Comparison of ENCODE assay signal across 19 cellular contexts in genomic region chr3:52364322-52364721, GRCh38.
"Had no signal": no experiment of that assay in that cellular context is flagged by ENCODE, and none has a peak within 500 bp of the region (broad histone marks: within the 10 kb centered on the region; RNA-seq: fewer than 3 reads in every experiment).

No MANE protein-coding gene starts in this region.

- H3K4me1 ChIP-seq: spleen, testis had no signal

- H3K27ac Mint-ChIP-seq: endodermal cell; stimulated activated naive B cell treated with anti-CD40 and anti-IgM and Interleukin-4, amounts not matched to agents 10 μg/mL and 1 μg/mL and 100 μg/mL, for 72 hours; stimulated activated naive CD8-positive, alpha-beta T cell treated with anti-CD3 and anti-CD28 coated beads, Interleukin-15, amount 100 ng/mL, for 72 hours had no signal

- H3K9me3 Mint-ChIP-seq: endodermal cell; naive thymus-derived CD8-positive, alpha-beta T cell; stimulated activated naive B cell treated with anti-CD40 and anti-IgM and Interleukin-4, amounts not matched to agents 10 μg/mL and 1 μg/mL and 100 μg/mL, for 72 hours; stimulated activated naive CD8-positive, alpha-beta T cell treated with anti-CD3 and anti-CD28 coated beads, Interleukin-15, amount 100 ng/mL, for 72 hours had no signal

- DNase-seq: effector CD4-positive, alpha-beta T cell; endodermal cell; heart left ventricle; hippocampal formation; mammary epithelial cell; mucosa of descending colon; naive thymus-derived CD8-positive, alpha-beta T cell; posterior cingulate gyrus; spleen; stimulated activated CD4-positive, alpha-beta T cell treated with anti-CD3 and anti-CD28 coated beads, Interleukin-15, amount 100 ng/mL, for 24 hours; stimulated activated CD4-positive, alpha-beta T cell treated with anti-CD3 and anti-CD28 coated beads, Interleukin-1b, Interleukin-23, amount 100 ng/mL, for 48 hours; stimulated activated CD4-positive, alpha-beta T cell treated with anti-CD3 and anti-CD28 coated beads, Interleukin-4, amount 100 ng/mL, for 24 hours; stimulated activated naive B cell treated with anti-CD40 and anti-IgM and Interleukin-4, amounts not matched to agents 10 μg/mL and 1 μg/mL and 100 μg/mL, for 72 hours; stimulated activated naive CD8-positive, alpha-beta T cell treated with anti-CD3 and anti-CD28 coated beads, Interleukin-15, amount 100 ng/mL, for 72 hours; testis had no signal

- ATAC-seq: heart left ventricle; mucosa of descending colon; naive thymus-derived CD8-positive, alpha-beta T cell; sciatic nerve; stimulated activated naive B cell treated with anti-CD40 and anti-IgM and Interleukin-4, amounts not matched to agents 10 μg/mL and 1 μg/mL and 100 μg/mL, for 72 hours; stimulated activated naive CD8-positive, alpha-beta T cell treated with anti-CD3 and anti-CD28 coated beads, Interleukin-15, amount 100 ng/mL, for 72 hours had no signal

- FAIRE-seq: frontal cortex had no signal

- H3K4me3 Mint-ChIP-seq: endodermal cell; naive thymus-derived CD8-positive, alpha-beta T cell; stimulated activated naive B cell treated with anti-CD40 and anti-IgM and Interleukin-4, amounts not matched to agents 10 μg/mL and 1 μg/mL and 100 μg/mL, for 72 hours; stimulated activated naive CD8-positive, alpha-beta T cell treated with anti-CD3 and anti-CD28 coated beads, Interleukin-15, amount 100 ng/mL, for 72 hours had no signal

- H3K27me3 ChIP-seq: heart left ventricle, spleen, testis, tibial nerve had no signal

- H3K9me3 ChIP-seq: heart left ventricle, mucosa of descending colon, spleen, testis, tibial nerve had no signal

- H3K4me3 ChIP-seq: coronary artery, heart left ventricle, mucosa of descending colon, spleen, testis, tibial nerve had no signal

- H3K4me1 Mint-ChIP-seq: stimulated activated naive B cell treated with anti-CD40 and anti-IgM and Interleukin-4, amounts not matched to agents 10 μg/mL and 1 μg/mL and 100 μg/mL, for 72 hours; stimulated activated naive CD8-positive, alpha-beta T cell treated with anti-CD3 and anti-CD28 coated beads, Interleukin-15, amount 100 ng/mL, for 72 hours had no signal

- H3K27ac ChIP-seq: coronary artery, heart left ventricle, spleen, testis, tibial nerve had no signal

- H3K27me3 Mint-ChIP-seq: naive thymus-derived CD8-positive, alpha-beta T cell; stimulated activated naive B cell treated with anti-CD40 and anti-IgM and Interleukin-4, amounts not matched to agents 10 μg/mL and 1 μg/mL and 100 μg/mL, for 72 hours; stimulated activated naive CD8-positive, alpha-beta T cell treated with anti-CD3 and anti-CD28 coated beads, Interleukin-15, amount 100 ng/mL, for 72 hours had no signal
